ENCODE assay signal across 1 cellular context in genomic region chr7:21972397-21972784, GRCh38.
TF ChIP-seq lines count a peak whose summit lies in the region.

No MANE protein-coding gene starts in this region.

TF ChIP-seq in A549, 52 proteins besides CTCF, POLR2A, EP300 and RAD21:
- no peak for TF ChIP-seq FOSL2 (IDR thresholded peaks at IDR 0.05)
- no peak for TF ChIP-seq FOSL2 (CRISPR knock-in tag; IDR thresholded peaks at IDR 0.05)
- no peak for TF ChIP-seq NFE2L2 (conservative IDR thresholded peaks at IDR 0.05; ENCODE audit: low read length)
- TF ChIP-seq JUNB (IDR thresholded peaks at IDR 0.05) = no peak
- no peak for TF ChIP-seq ATOH8 (CRISPR knock-in tag; IDR thresholded peaks at IDR 0.05; ENCODE audit: low read depth)
- no peak for TF ChIP-seq RNF2 (IDR thresholded peaks at IDR 0.05; ENCODE audit: borderline replicate concordance, low read depth)
TF ChIP-seq in A549: peak in this region for 0.
